In the genomic region with DNA sequence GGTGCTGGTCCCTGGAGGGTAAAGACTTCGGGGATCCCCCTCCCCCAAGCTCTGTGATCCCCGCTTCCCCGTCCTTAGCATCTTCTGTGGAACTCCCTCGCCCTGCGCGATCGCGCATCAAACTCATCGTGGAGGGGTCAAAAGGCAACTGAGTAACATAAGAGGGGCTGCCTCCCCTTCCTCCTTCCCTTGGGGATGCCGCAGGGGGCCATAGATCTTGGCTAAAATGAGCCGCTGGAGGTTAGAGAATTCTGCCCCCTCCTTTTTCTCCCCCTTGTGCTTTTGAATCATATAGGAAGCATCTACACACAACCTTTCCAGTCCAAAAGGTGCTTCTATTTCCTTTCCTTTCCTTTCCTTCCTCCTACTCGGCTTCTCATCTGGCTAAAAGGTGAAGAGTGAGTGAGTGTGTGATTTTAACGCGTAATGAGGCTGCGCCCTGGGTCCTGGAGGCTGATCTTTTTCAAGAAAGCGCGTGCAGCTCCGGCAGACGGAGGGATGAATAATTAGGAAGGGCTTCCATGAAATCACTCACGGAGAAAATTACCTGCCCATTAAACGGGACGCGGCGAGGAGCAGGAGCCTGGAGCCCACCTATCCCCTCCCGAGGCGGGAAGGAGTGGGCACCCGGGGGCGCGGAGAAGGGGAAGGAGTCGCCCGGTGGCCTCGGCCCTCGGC, we compare ENCODE assay signal across 9 cellular contexts. TPM values are rescaled to one million over a fixed set of nuclear protein-coding genes. Genes with fewer than 3 reads are reported as not detected.
DNase-seq lines count a peak whose midpoint lies in the region; ATAC-seq, FAIRE-seq and TF ChIP-seq lines count a peak whose summit lies in the region.
"Had no signal": no experiment of that assay in that cellular context is flagged by ENCODE, and none has a peak within 500 bp of the region (broad histone marks: within the 10 kb centered on the region; RNA-seq: fewer than 3 reads in every experiment).

No MANE protein-coding gene starts in this region.

- peaks cover 35% of the 10 kb centered on the region for H3K27me3 Mint-ChIP-seq in activated naive CD4-positive, alpha-beta T cell treated with anti-CD3 and anti-CD28 coated beads, Interleukin-2, amount 10 ng/mL, durations not matched to agents 7 days and 5 days

- H3K27ac ChIP-seq in PC-3 (ENCODE audit: low read length) (no peak overlapping the region), pancreas (no peak overlapping the region)

- no peak overlapping the region for H3K27ac Mint-ChIP-seq in activated naive CD4-positive, alpha-beta T cell treated with anti-CD3 and anti-CD28 coated beads, Interleukin-2, amount 10 ng/mL, durations not matched to agents 7 days and 5 days

- no peak for TF ChIP-seq CTCF in PC-3 (conservative IDR thresholded peaks at IDR 0.05; ENCODE audit: low read depth, low read length)
- TF ChIP-seq CTCF in foreskin fibroblast (IDR thresholded peaks at IDR 0.05; ENCODE audit: low read depth, low read length): no peak
- no peak for TF ChIP-seq CTCF in pancreas (IDR thresholded peaks at IDR 0.05)

- CTCF ChIA-PET in PC-3 (lab: Charles Lee): interaction anchor here (0.6 to 1.4 kb wide), 6 partner anchors 76 to 1607 kb away, joined by 3 to 9 read pairs (median 6); no protein-coding TSS in a partner anchor
- CTCF ChIA-PET in activated naive CD4-positive, alpha-beta T cell treated with anti-CD3 and anti-CD28 coated beads, Interleukin-2, amount 10 ng/mL, durations not matched to agents 7 days and 5 days (lab: Charles Lee): no interaction called here

- H3K9me3 ChIP-seq in PC-3 (ENCODE audit: low read length): no peaks in the 10 kb centered on the region
- H3K9me3 ChIP-seq in pancreas: no peaks in the 10 kb centered on the region

- H3K4me3 ChIP-seq in PC-3 (ENCODE audit: low read length) (peak overlapping the region; percentile 29; the same call in 1 of the 2 replicates), foreskin fibroblast (ENCODE audit: low read depth in 1 of 2, low read length in 2 of 2) (peak overlapping the region; percentile 53 to 80), pancreas (peak overlapping the region; percentile 4 to 47 (median 18))

- no TSS peak for BruUV-seq in PC-3 (replicated peaks; lab: Mats Ljungman, UMichigan)

- peak; percentile 5 for DNase-seq in EL
- DNase-seq in PC-3: no peak
- DNase-seq in foreskin fibroblast: peak; percentile 32 to 75
- peak in 3 of 6 donors; percentile 8 to 49 (median 47) for DNase-seq in pancreas
- DNase-seq in HuH-7 (ENCODE audit: low spot score): no peak
- DNase-seq in activated naive CD4-positive, alpha-beta T cell treated with anti-CD3 and anti-CD28 coated beads, Interleukin-2, amount 10 ng/mL, durations not matched to agents 7 days and 5 days: no peak
- DNase-seq in NCI-H1930 (lab: John Stamatoyannopoulos, UW): no peak
- no peak for DNase-seq in AML-193 (lab: John Stamatoyannopoulos, UW)

- no peaks in the 10 kb centered on the region for H3K79me2 ChIP-seq in PC-3 (ENCODE audit: low read length)

- peaks cover 2% of the 10 kb centered on the region for H3K36me3 Mint-ChIP-seq in activated naive CD4-positive, alpha-beta T cell treated with anti-CD3 and anti-CD28 coated beads, Interleukin-2, amount 10 ng/mL, durations not matched to agents 7 days and 5 days

- H3K4me1 Mint-ChIP-seq in activated naive CD4-positive, alpha-beta T cell treated with anti-CD3 and anti-CD28 coated beads, Interleukin-2, amount 10 ng/mL, durations not matched to agents 7 days and 5 days: no peaks in the 10 kb centered on the region

- peak overlapping the region; percentile 44 for H3K4me2 ChIP-seq in PC-3 (ENCODE audit: low read length)

- FAIRE-seq in pancreas (lab: Jason Lieb, UNC): no peak
- FAIRE-seq: colon had no signal

- WGBS in pancreas, 2 donors: 3 to 4% methylated on average over 31 to 33 of the region's 33 CpGs

- H3K4me1 ChIP-seq in PC-3 (ENCODE audit: insufficient read depth, low read length) (no peaks in the 10 kb centered on the region), pancreas (peaks cover 0 to 5% (median 4%) of the 10 kb centered on the region in 3 donors)

- no peaks in the 10 kb centered on the region for H3F3A ChIP-seq in PC-3 (ENCODE audit: low read length, unreplicated experiment)

- H3K36me3 ChIP-seq in PC-3 (ENCODE audit: low read depth, low read length) (no peaks in the 10 kb centered on the region), pancreas (no peaks in the 10 kb centered on the region)

- intact Hi-C loops in PC-3 (cut with micrococcal nuclease): loop anchor here (1.0 to 2.0 kb wide), 4 partner anchors 216 to 1606 kb away; no protein-coding TSS in a partner anchor
- intact Hi-C loops in pancreas (cut with DNase I): loop anchor here in 1 of 3 donors (5.0 kb wide), 1 partner anchor 218 kb away; no protein-coding TSS in a partner anchor

- ATAC-seq in PC-3: peak; percentile 6; the same call in 1 of the 2 replicates
- peak; percentile 40 to 66 (median 56) for ATAC-seq in pancreas

- no peaks in the 10 kb centered on the region for H3K9me2 ChIP-seq in PC-3 (replicated peaks; ENCODE audit: low read length)

- H2AFZ ChIP-seq in PC-3 (ENCODE audit: low read length): peak overlapping the region; percentile 68; the same call in 1 of the 2 replicates

- no peaks in the 10 kb centered on the region for H3K9me3 Mint-ChIP-seq in activated naive CD4-positive, alpha-beta T cell treated with anti-CD3 and anti-CD28 coated beads, Interleukin-2, amount 10 ng/mL, durations not matched to agents 7 days and 5 days

- H3K4me3 Mint-ChIP-seq in activated naive CD4-positive, alpha-beta T cell treated with anti-CD3 and anti-CD28 coated beads, Interleukin-2, amount 10 ng/mL, durations not matched to agents 7 days and 5 days: no peak overlapping the region

- POLR2A ChIA-PET in PC-3 (lab: Charles Lee; ENCODE audit: unreplicated experiment): interaction anchor here (0.6 kb wide), 1 partner anchor 1608 kb away, joined by 3 read pairs; no protein-coding TSS in a partner anchor

- no peak overlapping the region for H3K9ac ChIP-seq in PC-3 (ENCODE audit: low read length)

- peaks cover 72% of the 10 kb centered on the region for H3K27me3 ChIP-seq in PC-3 (ENCODE audit: low read length)
- H3K27me3 ChIP-seq in pancreas: peaks cover 0 to 30% (median 0%) of the 10 kb centered on the region in 4 donors

- no peaks in the 10 kb centered on the region for H4K20me1 ChIP-seq in PC-3 (ENCODE audit: low read length)

RNA-seq across cellular contexts. Expression of a gene that starts 0.8 kb away (rescaled TPM):
- total RNA-seq in PC-3 (2014; rRNA removed) (not detected in 2 replicates), pancreas (1 to 10 TPM in 4 of 6 donors, under 1 TPM in 2; 0.69 to 2.1 (median 1.6) TPM)
- 1 to 10 TPM in 1 of 2 donors, under 1 TPM in 1; 0.65 to 4.3 TPM for polyA plus RNA-seq in pancreas

Comparison
In these comparisons a context has a peak if more than half of its experiments do, and no peak if none do; other contexts are left out.
1. DNase-seq: peak in EL (single experiment) and foreskin fibroblast (2 of 2); none in PC-3 (single experiment), HuH-7 (single experiment), activated naive CD4-positive, alpha-beta T cell treated with anti-CD3 and anti-CD28 coated beads, Interleukin-2, amount 10 ng/mL, durations not matched to agents 7 days and 5 days (single experiment), NCI-H1930 (0 of 2) and AML-193 (0 of 2).
2. Peak in every context shown above with its lines, with median percentiles within 50 percentile points of each other: H3K4me3 ChIP-seq.